Comparison of ENCODE assay signal across 13 cellular contexts in genomic region chr3:177646749-177647148, GRCh38.
A peak's percentile ranks its signal among the peaks of the same experiment; 100 is the strongest.
DNase-seq lines count a peak whose midpoint lies in the region; ATAC-seq, FAIRE-seq and TF ChIP-seq lines count a peak whose summit lies in the region.
"Had no signal": no experiment of that assay in that cellular context is flagged by ENCODE, and none has a peak within 500 bp of the region (broad histone marks: within the 10 kb centered on the region; RNA-seq: fewer than 3 reads in every experiment).

No MANE protein-coding gene starts in this region.

- no peaks in the 10 kb centered on the region for H3K4me1 ChIP-seq in mammary epithelial cell (ENCODE audit: insufficient read depth, low read length)
- peaks cover 6 to 9% of the 10 kb centered on the region in 2 donors for H3K4me1 ChIP-seq in kidney (ENCODE audit: control insufficient read depth in 1 of 2, insufficient read depth in 1 of 2, low read depth in 1 of 2, low read length in 2 of 2)
- peaks cover 2 to 14% (median 12%) of the 10 kb centered on the region in 4 donors for H3K4me1 ChIP-seq in esophagus muscularis mucosa
- H3K4me1 ChIP-seq: BE2C had no signal

- H3K9me3 ChIP-seq in mammary epithelial cell (replicated peaks; ENCODE audit: insufficient read depth, low read length) (no peaks in the 10 kb centered on the region), kidney (ENCODE audit: control insufficient read depth in 1 of 2, low read length in 2 of 2) (no peaks in the 10 kb centered on the region), esophagus muscularis mucosa (no peaks in the 10 kb centered on the region)
- H3K9me3 ChIP-seq: BE2C had no signal

- TF ChIP-seq CTCF in mammary epithelial cell (conservative IDR thresholded peaks at IDR 0.05 in 1 of 2, IDR thresholded peaks at IDR 0.05 in 1 of 2; ENCODE audit: extremely low read depth in 1 of 2, insufficient read depth in 1 of 2, low read depth in 1 of 2, low read length in 2 of 2) = no peak
- TF ChIP-seq CTCF in MCF 10A (IDR thresholded peaks at IDR 0.05; ENCODE audit: unreplicated experiment) = no peak
- TF ChIP-seq CTCF in activated CD8-positive, alpha-beta T cell treated with anti-CD3 and anti-CD28 coated beads for 36 hours (IDR thresholded peaks at IDR 0.05) = no peak
- no peak for TF ChIP-seq CTCF in kidney (IDR thresholded peaks at IDR 0.05; ENCODE audit: borderline replicate concordance, extremely low read depth, insufficient read depth)
- TF ChIP-seq CTCF in esophagus muscularis mucosa (IDR thresholded peaks at IDR 0.05) = no peak

- dilution Hi-C loops in mammary epithelial cell (cut with HindIII; ENCODE audit: low sequenced_read_pairs) = no loop called here

- DNase-seq in mammary epithelial cell (no peak), MCF 10A (ENCODE audit: unreplicated experiment) (no peak), NCI-H2107 treated with DMSO at 0.1 percent for 48 hours (lab: John Stamatoyannopoulos, UW; ENCODE audit: unreplicated experiment) (no peak), kidney (no peak), esophagus muscularis mucosa (ENCODE audit: extremely low spot score) (no peak)
- peak; percentile 61 for DNase-seq in activated CD8-positive, alpha-beta T cell treated with anti-CD3 and anti-CD28 coated beads for 36 hours
- DNase-seq: BE2C, dermis blood vessel endothelial cell, hypothalamus, NCI-H1694, SIG-M5 had no signal

- no TSS peak for BruUV-seq in mammary epithelial cell (replicated peaks; lab: Mats Ljungman, UMichigan)
- BruUV-seq in MCF 10A (replicated peaks; lab: Mats Ljungman, UMichigan) = no TSS peak

- POLR2A ChIA-PET in MCF 10A (lab: Yijun Ruan, JAX) = interaction anchor here (0.7 kb wide), 1 partner anchor 497 kb away, joined by 3 read pairs; no protein-coding TSS in a partner anchor
- POLR2A ChIA-PET in activated CD8-positive, alpha-beta T cell treated with anti-CD3 and anti-CD28 coated beads for 36 hours (lab: Charles Lee) = no interaction called here

- no peaks in the 10 kb centered on the region for H3K36me3 ChIP-seq in mammary epithelial cell (ENCODE audit: insufficient read depth, low read length)
- H3K36me3 ChIP-seq in kidney (ENCODE audit: control insufficient read depth in 1 of 2, insufficient read depth in 2 of 2, low read length in 2 of 2) = no peaks in the 10 kb centered on the region
- no peaks in the 10 kb centered on the region for H3K36me3 ChIP-seq in esophagus muscularis mucosa
- H3K36me3 ChIP-seq: BE2C had no signal

- H3K27ac Mint-ChIP-seq in MCF 10A (ENCODE audit: low read depth, unreplicated experiment) = no peak overlapping the region
- H3K27ac Mint-ChIP-seq in activated CD8-positive, alpha-beta T cell treated with anti-CD3 and anti-CD28 coated beads for 36 hours = peak overlapping the region; percentile 49

- no peak overlapping the region for H3K9ac ChIP-seq in mammary epithelial cell (ENCODE audit: insufficient read depth, low read length)
- no peak overlapping the region for H3K9ac ChIP-seq in kidney (ENCODE audit: low read length in 2 of 2)

- H3K4me3 ChIP-seq in mammary epithelial cell (replicated peaks in 1 of 3; ENCODE audit: insufficient read depth in 1 of 3, low read depth in 2 of 3, low read length in 3 of 3) (no peak overlapping the region), kidney (ENCODE audit: low read length in 2 of 2) (no peak overlapping the region), esophagus muscularis mucosa (no peak overlapping the region)

- 11% methylated on average over 3 of the region's 3 CpGs for WGBS in mammary epithelial cell (ENCODE audit: low coverage, missing lambda C conversion rate)
- 67% methylated on average over 3 of the region's 3 CpGs for WGBS in esophagus muscularis mucosa

- CTCF ChIA-PET in mammary epithelial cell (lab: Charles Lee; ENCODE audit: low non-redundant PET) (interaction anchor here (0.6 kb wide), 1 partner anchor 92 kb away, joined by 3 read pairs; no protein-coding TSS in a partner anchor), MCF 10A (lab: Yijun Ruan, JAX) (interaction anchor here (1.0 kb wide), 1 partner anchor 739 kb away, joined by 3 read pairs; no protein-coding TSS in a partner anchor)
- CTCF ChIA-PET in activated CD8-positive, alpha-beta T cell treated with anti-CD3 and anti-CD28 coated beads for 36 hours (lab: Charles Lee) = interaction anchor here (0.9 kb wide), 1 partner anchor 54 kb away, joined by 3 read pairs; no protein-coding TSS in a partner anchor

- H3K4me3 Mint-ChIP-seq in MCF 10A (ENCODE audit: unreplicated experiment) = no peak overlapping the region
- no peak overlapping the region for H3K4me3 Mint-ChIP-seq in activated CD8-positive, alpha-beta T cell treated with anti-CD3 and anti-CD28 coated beads for 36 hours

- H3K36me3 Mint-ChIP-seq in MCF 10A (ENCODE audit: insufficient read depth, unreplicated experiment) = no peaks in the 10 kb centered on the region
- H3K36me3 Mint-ChIP-seq in activated CD8-positive, alpha-beta T cell treated with anti-CD3 and anti-CD28 coated beads for 36 hours (ENCODE audit: low read depth) = no peaks in the 10 kb centered on the region

- no peaks in the 10 kb centered on the region for H4K20me1 ChIP-seq in mammary epithelial cell (ENCODE audit: insufficient read depth, low read length)

- no peak for FAIRE-seq in kidney (lab: Jason Lieb, UNC)

- peak; percentile 70 for ATAC-seq in HG03558 (IDR thresholded peaks at IDR 0.05; ENCODE audit: extremely low read depth, unreplicated experiment)
- peak; percentile 81 for ATAC-seq in activated CD8-positive, alpha-beta T cell treated with anti-CD3 and anti-CD28 coated beads for 36 hours
- no peak for ATAC-seq in GM19023 (IDR thresholded peaks at IDR 0.05; ENCODE audit: unreplicated experiment)

- no peaks in the 10 kb centered on the region for H3K79me2 ChIP-seq in mammary epithelial cell (ENCODE audit: insufficient read depth, low read length)

- no peak overlapping the region for H3K4me2 ChIP-seq in mammary epithelial cell (ENCODE audit: insufficient read depth, low read depth, low read length)

- intact Hi-C loops in mammary epithelial cell (cut with micrococcal nuclease) = no loop called here
- intact Hi-C loops in MCF 10A (cut with micrococcal nuclease) = no loop called here
- intact Hi-C loops in activated CD8-positive, alpha-beta T cell treated with anti-CD3 and anti-CD28 coated beads for 36 hours (cut with micrococcal nuclease) = no loop called here
- intact Hi-C loops in kidney (cut with DNase I) = no loop called here
- intact Hi-C loops in esophagus muscularis mucosa (cut with DNase I) = no loop called here

- H3K27ac ChIP-seq in mammary epithelial cell (ENCODE audit: insufficient read depth, low read depth, low read length) (no peak overlapping the region), kidney (ENCODE audit: low read depth in 2 of 2, low read length in 2 of 2) (no peak overlapping the region), esophagus muscularis mucosa (replicated peaks in 1 of 4) (no peak overlapping the region)

- H3K27me3 ChIP-seq in mammary epithelial cell (ENCODE audit: insufficient read depth, low read length) (no peaks in the 10 kb centered on the region), esophagus muscularis mucosa (no peaks in the 10 kb centered on the region)
- H3K27me3 ChIP-seq: BE2C had no signal

- H3K27me3 Mint-ChIP-seq in MCF 10A (ENCODE audit: insufficient read depth, unreplicated experiment) = no peaks in the 10 kb centered on the region
- no peaks in the 10 kb centered on the region for H3K27me3 Mint-ChIP-seq in activated CD8-positive, alpha-beta T cell treated with anti-CD3 and anti-CD28 coated beads for 36 hours

- no peaks in the 10 kb centered on the region for H3K9me3 Mint-ChIP-seq in MCF 10A (ENCODE audit: unreplicated experiment)
- no peaks in the 10 kb centered on the region for H3K9me3 Mint-ChIP-seq in activated CD8-positive, alpha-beta T cell treated with anti-CD3 and anti-CD28 coated beads for 36 hours

- TF ChIP-seq EP300 in esophagus muscularis mucosa (IDR thresholded peaks at IDR 0.05) = no peak

- in situ Hi-C loops in mammary epithelial cell (cut with MboI; ENCODE audit: low sequenced_read_pairs in 2 of 2) = no loop called here

- peaks cover under 1% of the 10 kb centered on the region for H3K4me1 Mint-ChIP-seq in MCF 10A (ENCODE audit: insufficient read depth, unreplicated experiment)
- H3K4me1 Mint-ChIP-seq in activated CD8-positive, alpha-beta T cell treated with anti-CD3 and anti-CD28 coated beads for 36 hours (ENCODE audit: low read depth) = peaks cover 50% of the 10 kb centered on the region

- H2AFZ ChIP-seq in mammary epithelial cell (ENCODE audit: low read depth, low read length) = peak overlapping the region; percentile 6

- TF ChIP-seq POLR2A in esophagus muscularis mucosa (IDR thresholded peaks at IDR 0.05; ENCODE audit: low read depth) = no peak
